In the genomic region with DNA sequence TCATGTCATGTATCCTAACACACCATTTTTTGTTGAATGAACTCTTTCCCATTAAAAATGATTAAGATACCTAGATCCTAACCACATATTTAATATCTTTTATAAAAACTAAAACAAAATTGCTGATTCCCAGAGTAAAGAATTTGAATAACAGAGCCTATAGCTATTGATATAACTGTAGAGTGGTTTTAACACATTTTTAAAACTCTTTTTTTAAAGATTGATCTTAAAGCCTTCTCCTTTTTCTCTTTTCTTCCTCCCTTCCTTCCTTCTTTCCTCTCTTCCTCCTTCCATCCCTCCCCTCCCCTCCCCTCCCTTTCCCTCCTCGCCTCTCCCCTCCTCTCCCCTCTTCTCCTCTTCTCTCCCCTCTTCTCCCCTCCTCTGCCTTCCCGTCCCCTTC, we compare ENCODE assay signal across 27 cellular contexts.
"Had no signal": no experiment of that assay in that cellular context is flagged by ENCODE, and none has a peak within 500 bp of the region (broad histone marks: within the 10 kb centered on the region; RNA-seq: fewer than 3 reads in every experiment).

No MANE protein-coding gene starts in this region.

- H3K27ac ChIP-seq: neural progenitor cell, ovary, parathyroid adenoma, psoas muscle, skin epidermis, spleen, suprapubic skin, testis, tibial artery, transverse colon, upper lobe of right lung, uterus had no signal

- H3K27me3 ChIP-seq: neural progenitor cell, ovary, spleen, suprapubic skin, testis, tibial artery, transverse colon, upper lobe of right lung, uterus had no signal

- H3K9me3 ChIP-seq: ovary, psoas muscle, suprapubic skin, testis, tibial artery, transverse colon, upper lobe of right lung, uterus had no signal

- H2AFZ ChIP-seq: neural progenitor cell, parathyroid adenoma had no signal

- DNase-seq: natural killer cell; occipital lobe; ovary; posterior cingulate gyrus; psoas muscle; right cardiac atrium; spleen; stimulated activated CD4-positive, alpha-beta T cell treated with anti-CD3 and anti-CD28 coated beads, Interleukin-12 subunit alpha, Interleukin-12 subunit beta, amount 100 ng/mL, for 4 hours; stimulated activated CD4-positive, alpha-beta T cell treated with anti-CD3 and anti-CD28 coated beads, Interleukin-1b, Interleukin-23, amount 100 ng/mL, for 48 hours; stimulated activated CD4-positive, alpha-beta T cell treated with anti-CD3 and anti-CD28 coated beads, Interleukin-4, amount 100 ng/mL, for 1 hour; stimulated activated CD4-positive, alpha-beta T cell treated with anti-CD3 and anti-CD28 coated beads, Interleukin-4, amount 100 ng/mL, for 4 hours; stimulated activated CD8-positive, alpha-beta memory T cell treated with anti-CD3 and anti-CD28 coated beads, Interleukin-4, amount 100 ng/mL, for 48 hours; stimulated activated naive CD4-positive, alpha-beta T cell; stimulated activated naive CD8-positive, alpha-beta T cell treated with anti-CD3 and anti-CD28 coated beads, Interleukin-15, amount 100 ng/mL, for 72 hours; stimulated activated naive CD8-positive, alpha-beta T cell treated with anti-CD3 and anti-CD28 coated beads, Interleukin-15, Interleukin-2, amounts not matched to agents 100 U/mL and 50 U/mL, for 24 hours; substantia nigra; testis; tibial artery; transverse colon; upper lobe of right lung; uterus had no signal

- H3K4me1 ChIP-seq: neural progenitor cell, parathyroid adenoma, psoas muscle, spleen, suprapubic skin, testis, tibial artery, transverse colon, upper lobe of right lung, uterus had no signal

- H3K9ac ChIP-seq: neural progenitor cell, parathyroid adenoma had no signal

- H3K4me3 ChIP-seq: neural progenitor cell, ovary, psoas muscle, skin epidermis, smooth muscle cell, spleen, suprapubic skin, testis, tibial artery, transverse colon, upper lobe of right lung, uterus had no signal

- ATAC-seq: natural killer cell; psoas muscle; right cardiac atrium; stimulated activated memory B cell treated with anti-CD40 and anti-IgM and Interleukin-4, amounts not matched to agents 10 μg/mL and 1 μg/mL and 100 μg/mL, for 72 hours; stimulated activated naive CD8-positive, alpha-beta T cell treated with anti-CD3 and anti-CD28 coated beads, Interleukin-15, amount 100 ng/mL, for 72 hours; stimulated activated naive CD8-positive, alpha-beta T cell treated with anti-CD3 and anti-CD28 coated beads, Interleukin-15, Interleukin-2, amounts not matched to agents 100 U/mL and 50 U/mL, for 24 hours; upper lobe of right lung had no signal

- H3K36me3 ChIP-seq: neural progenitor cell, ovary, spleen, suprapubic skin, tibial artery, transverse colon, upper lobe of right lung, uterus had no signal

- H3K4me2 ChIP-seq: neural progenitor cell, smooth muscle cell had no signal

- H3K79me2 ChIP-seq: parathyroid adenoma had no signal
